Comparison of ENCODE assay signal across 20 cellular contexts in the genomic region with DNA sequence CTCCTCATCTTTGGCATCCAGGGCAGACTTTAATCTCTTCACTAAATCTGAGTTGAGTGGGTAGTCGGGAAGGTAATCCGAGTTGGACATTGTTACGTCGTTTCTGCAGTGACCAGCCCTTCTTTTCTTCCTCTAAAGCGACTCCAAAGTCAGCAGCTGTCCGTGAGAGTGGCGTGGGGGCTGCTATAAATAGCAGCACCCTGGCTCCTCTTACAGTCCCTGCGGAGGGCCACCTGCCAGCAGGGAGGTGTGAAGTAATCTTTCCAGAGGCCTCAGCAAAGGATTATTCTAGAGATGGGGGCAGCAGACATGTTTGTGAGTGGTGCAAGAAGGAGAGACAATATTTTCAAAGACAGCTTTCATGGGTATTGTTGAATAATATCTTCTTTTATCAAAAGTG. TPM values are rescaled to one million over a fixed set of nuclear protein-coding genes. Genes with fewer than 3 reads are reported as not detected.
"Had no signal": no experiment of that assay in that cellular context is flagged by ENCODE, and none has a peak within 500 bp of the region (broad histone marks: within the 10 kb centered on the region; RNA-seq: fewer than 3 reads in every experiment).

Gene ASB18, minus strand, starts transcription at position 151 of the 400 bp plus-strand sequence. Its CDS starts 61 bp downstream, at position 90.

- H3K27me3 ChIP-seq: ovary, thyroid gland, uterus had no signal

- H3K4me2 ChIP-seq: smooth muscle cell had no signal

- H3K4me3 Mint-ChIP-seq: activated naive CD8-positive, alpha-beta T cell; immature natural killer cell; memory B cell; stimulated activated effector memory CD8-positive, alpha-beta T cell treated with anti-CD3 and anti-CD28 coated beads, Interleukin-12 subunit alpha, Interleukin-12 subunit beta, amount 100 ng/mL, for 72 hours had no signal

- H3K36me3 ChIP-seq: ovary, thyroid gland, uterus had no signal

- H3K27ac ChIP-seq: ovary, thyroid gland, uterus had no signal

- H3K9me3 ChIP-seq: ovary, thyroid gland, uterus had no signal

- DNase-seq: activated CD4-positive, alpha-beta T cell treated with anti-CD3 and anti-CD28 coated beads, Interleukin-2, amount 50 U/mL, for 4 hours; activated CD4-positive, CD25-positive, alpha-beta regulatory T cell treated with anti-CD3 and anti-CD28 coated beads, Interleukin-2, amount 50 U/mL, for 72 hours; activated effector memory CD4-positive, alpha-beta T cell treated with anti-CD3 and anti-CD28 coated beads, Interleukin-2, amount 50 U/mL, for 16 hours; activated T-cell treated with anti-CD3 and anti-CD28 coated beads, Interleukin-2, amount 50 U/mL, for 1 hour; amygdala; cerebellar nuclear complex; dermis blood vessel endothelial cell; immature natural killer cell; ovary; thyroid gland; uterus had no signal

- H3K4me1 ChIP-seq: thyroid gland, uterus had no signal

- H3K36me3 Mint-ChIP-seq: activated naive CD8-positive, alpha-beta T cell; brain; immature natural killer cell; memory B cell; stimulated activated effector memory CD8-positive, alpha-beta T cell treated with anti-CD3 and anti-CD28 coated beads, Interleukin-12 subunit alpha, Interleukin-12 subunit beta, amount 100 ng/mL, for 72 hours had no signal

- ATAC-seq: stimulated activated effector memory CD8-positive, alpha-beta T cell treated with anti-CD3 and anti-CD28 coated beads, Interleukin-12 subunit alpha, Interleukin-12 subunit beta, amount 100 ng/mL, for 72 hours had no signal

- H3K4me3 ChIP-seq: ovary, smooth muscle cell, thyroid gland, uterus had no signal

- H3K27ac Mint-ChIP-seq: activated naive CD8-positive, alpha-beta T cell; immature natural killer cell; memory B cell; stimulated activated effector memory CD8-positive, alpha-beta T cell treated with anti-CD3 and anti-CD28 coated beads, Interleukin-12 subunit alpha, Interleukin-12 subunit beta, amount 100 ng/mL, for 72 hours had no signal

- H3K4me1 Mint-ChIP-seq: immature natural killer cell; memory B cell; stimulated activated effector memory CD8-positive, alpha-beta T cell treated with anti-CD3 and anti-CD28 coated beads, Interleukin-12 subunit alpha, Interleukin-12 subunit beta, amount 100 ng/mL, for 72 hours had no signal

RNA-seq across cellular contexts. Expression of gene ASB18, which starts in this region (rescaled TPM):
- total RNA-seq: dermis blood vessel endothelial cell, glomerular endothelial cell, ovary, renal cortical epithelial cell, smooth muscle cell, thyroid gland, uterus had no signal
- polyA plus RNA-seq: esophagus, immature natural killer cell, neural cell, ovary had no signal
